In genomic region chr2:10188211-10188610, GRCh38 we compare ENCODE assay signal across 14 cellular contexts.
A peak's percentile ranks its signal among the peaks of the same experiment; 100 is the strongest.
DNase-seq lines count a peak whose midpoint lies in the region; ATAC-seq and TF ChIP-seq lines count a peak whose summit lies in the region.
"Had no signal": no experiment of that assay in that cellular context is flagged by ENCODE, and none has a peak within 500 bp of the region (broad histone marks: within the 10 kb centered on the region; RNA-seq: fewer than 3 reads in every experiment).

No MANE protein-coding gene starts in this region.

- no peaks in the 10 kb centered on the region for H3K9me3 ChIP-seq in Caco-2
- H3K9me3 ChIP-seq in mammary epithelial cell (replicated peaks; ENCODE audit: insufficient read depth, low read length) = no peaks in the 10 kb centered on the region
- no peaks in the 10 kb centered on the region for H3K9me3 ChIP-seq in mesenchymal stem cell (ENCODE audit: control insufficient read depth, low read length)
- no peaks in the 10 kb centered on the region for H3K9me3 ChIP-seq in suprapubic skin
- H3K9me3 ChIP-seq: MG63 had no signal

- TF ChIP-seq EP300 in suprapubic skin (IDR thresholded peaks at IDR 0.05) = no peak

- H3K4ac ChIP-seq in mesenchymal stem cell (ENCODE audit: low read depth in 1 of 2, low read length in 2 of 2) = no peak overlapping the region

- no peak for TF ChIP-seq POLR2A in suprapubic skin (IDR thresholded peaks at IDR 0.05)

- H2BK15ac ChIP-seq in mesenchymal stem cell (ENCODE audit: low read depth, poor library complexity, severe bottlenecking) = no peak overlapping the region

- 89% methylated on average over 7 of the region's 7 CpGs for WGBS in mammary epithelial cell (ENCODE audit: low coverage, missing lambda C conversion rate)
- WGBS in mesenchymal stem cell = 89% methylated on average over 6 of the region's 7 CpGs
- WGBS in suprapubic skin = 92% methylated on average over 6 of the region's 7 CpGs

- no peaks in the 10 kb centered on the region for H3K36me3 Mint-ChIP-seq in Caco-2 (ENCODE audit: insufficient read depth, unreplicated experiment)
- H3K36me3 Mint-ChIP-seq in stimulated activated naive B cell treated with anti-CD40 and anti-IgM and Interleukin-4, amounts not matched to agents 10 μg/mL and 1 μg/mL and 100 μg/mL, for 72 hours = peaks cover 2 to 8% of the 10 kb centered on the region in 2 donors
- H3K36me3 Mint-ChIP-seq: stimulated activated memory B cell treated with anti-CD40 and anti-IgM and Interleukin-4, amounts not matched to agents 10 μg/mL and 1 μg/mL and 100 μg/mL, for 72 hours had no signal

- no peak overlapping the region for H3K27ac Mint-ChIP-seq in Caco-2 (ENCODE audit: unreplicated experiment)
- H3K27ac Mint-ChIP-seq in stimulated activated naive B cell treated with anti-CD40 and anti-IgM and Interleukin-4, amounts not matched to agents 10 μg/mL and 1 μg/mL and 100 μg/mL, for 72 hours = no peak overlapping the region
- H3K27ac Mint-ChIP-seq: stimulated activated memory B cell treated with anti-CD40 and anti-IgM and Interleukin-4, amounts not matched to agents 10 μg/mL and 1 μg/mL and 100 μg/mL, for 72 hours had no signal

- no peak overlapping the region for H4K8ac ChIP-seq in mesenchymal stem cell (ENCODE audit: low read length)

- no TSS peak for BruUV-seq in Caco-2 (replicated peaks; lab: Mats Ljungman, UMichigan)
- no TSS peak for BruUV-seq in mammary epithelial cell (replicated peaks; lab: Mats Ljungman, UMichigan)

- no peak overlapping the region for H3K27ac ChIP-seq in mammary epithelial cell (ENCODE audit: insufficient read depth, low read depth, low read length)
- H3K27ac ChIP-seq in mesenchymal stem cell (ENCODE audit: low read length, poor library complexity, severe bottlenecking) = no peak overlapping the region
- H3K27ac ChIP-seq in suprapubic skin = no peak overlapping the region
- H3K27ac ChIP-seq: SK-N-MC had no signal

- H3K27me3 ChIP-seq in Caco-2 (replicated peaks; ENCODE audit: control insufficient read depth, insufficient read depth, low read length) = no peaks in the 10 kb centered on the region
- no peaks in the 10 kb centered on the region for H3K27me3 ChIP-seq in mammary epithelial cell (ENCODE audit: insufficient read depth, low read length)
- H3K27me3 ChIP-seq in mesenchymal stem cell (ENCODE audit: control insufficient read depth in 1 of 2, insufficient read depth in 1 of 2, low read length in 2 of 2) = peaks cover 0 to 12% of the 10 kb centered on the region in 2 experiments
- no peaks in the 10 kb centered on the region for H3K27me3 ChIP-seq in suprapubic skin
- H3K27me3 ChIP-seq: MG63 had no signal

- POLR2A ChIA-PET in Caco-2 (lab: Charles Lee) = no interaction called here

- no peaks in the 10 kb centered on the region for H3K79me2 ChIP-seq in mammary epithelial cell (ENCODE audit: insufficient read depth, low read length)

- H2BK5ac ChIP-seq in mesenchymal stem cell (ENCODE audit: low read depth, low read length, poor library complexity, severe bottlenecking) = no peak overlapping the region

- H3K9me3 Mint-ChIP-seq in Caco-2 (ENCODE audit: unreplicated experiment) = peaks cover 14% of the 10 kb centered on the region
- H3K9me3 Mint-ChIP-seq in stimulated activated naive B cell treated with anti-CD40 and anti-IgM and Interleukin-4, amounts not matched to agents 10 μg/mL and 1 μg/mL and 100 μg/mL, for 72 hours = peaks cover 10 to 12% of the 10 kb centered on the region in 2 donors

- DNase-seq in Caco-2 (peak in 1 of 2 experiments; percentile 61), HuH-7.5 (ENCODE audit: low spot score) (peak; percentile 41), mammary epithelial cell (peak; percentile 12), mesenchymal stem cell (peak; percentile 54), suprapubic skin (ENCODE audit: low spot score in 2 of 2) (no peak)
- no peak for DNase-seq in stimulated activated naive B cell treated with anti-CD40 and anti-IgM and Interleukin-4, amounts not matched to agents 10 μg/mL and 1 μg/mL and 100 μg/mL, for 72 hours
- DNase-seq: activated CD8-positive, alpha-beta memory T cell treated with anti-CD3 and anti-CD28 coated beads, Interleukin-2, amount 50 U/mL, for 48 hours; cortex of kidney; MG63; right cardiac atrium had no signal

- H3K4me3 ChIP-seq in Caco-2 (ENCODE audit: low read depth, low read length) (no peak overlapping the region), mammary epithelial cell (replicated peaks in 1 of 3; ENCODE audit: insufficient read depth in 1 of 3, low read depth in 2 of 3, low read length in 3 of 3) (no peak overlapping the region), mesenchymal stem cell (ENCODE audit: insufficient read depth in 1 of 2, low read depth in 1 of 2, low read length in 2 of 2) (no peak overlapping the region), suprapubic skin (no peak overlapping the region)
- H3K4me3 ChIP-seq: MG63, SK-N-MC had no signal

- no peak overlapping the region for H2BK12ac ChIP-seq in mesenchymal stem cell (ENCODE audit: low read length in 2 of 2)

- no peak overlapping the region for H2BK120ac ChIP-seq in mesenchymal stem cell (ENCODE audit: low read depth, low read length)

- H2AFZ ChIP-seq in mammary epithelial cell (ENCODE audit: low read depth, low read length) (no peak overlapping the region), mesenchymal stem cell (ENCODE audit: low read depth, low read length) (no peak overlapping the region)

- H3K4me1 ChIP-seq in Caco-2 (no peaks in the 10 kb centered on the region), mammary epithelial cell (ENCODE audit: insufficient read depth, low read length) (no peaks in the 10 kb centered on the region), mesenchymal stem cell (ENCODE audit: control insufficient read depth, insufficient read depth, low read depth, low read length) (no peaks in the 10 kb centered on the region), suprapubic skin (no peaks in the 10 kb centered on the region)

- H2AK5ac ChIP-seq in mesenchymal stem cell (ENCODE audit: low read length, severe bottlenecking) = no peak overlapping the region

- no peak overlapping the region for H3K23ac ChIP-seq in mesenchymal stem cell (ENCODE audit: low read length in 2 of 2)

- no peaks in the 10 kb centered on the region for H3K4me1 Mint-ChIP-seq in Caco-2 (ENCODE audit: low read depth, unreplicated experiment)
- peaks cover 17 to 18% of the 10 kb centered on the region in 2 donors for H3K4me1 Mint-ChIP-seq in stimulated activated naive B cell treated with anti-CD40 and anti-IgM and Interleukin-4, amounts not matched to agents 10 μg/mL and 1 μg/mL and 100 μg/mL, for 72 hours

- ATAC-seq in HG03159 (IDR thresholded peaks at IDR 0.05; ENCODE audit: unreplicated experiment) (no peak), HG03354 (IDR thresholded peaks at IDR 0.05; ENCODE audit: poor library complexity, severe bottlenecking, unreplicated experiment) (no peak)
- no peak for ATAC-seq in stimulated activated naive B cell treated with anti-CD40 and anti-IgM and Interleukin-4, amounts not matched to agents 10 μg/mL and 1 μg/mL and 100 μg/mL, for 72 hours (replicated peaks)
- ATAC-seq: right cardiac atrium; stimulated activated memory B cell treated with anti-CD40 and anti-IgM and Interleukin-4, amounts not matched to agents 10 μg/mL and 1 μg/mL and 100 μg/mL, for 72 hours had no signal

- TF ChIP-seq CTCF in Caco-2 (IDR thresholded peaks at IDR 0.05; ENCODE audit: insufficient read depth in 1 of 2, low read depth in 1 of 2, low read length in 1 of 2, severe bottlenecking in 1 of 2, unreplicated experiment in 1 of 2) (peak; percentile 54 to 88), mammary epithelial cell (conservative IDR thresholded peaks at IDR 0.05 in 1 of 2, IDR thresholded peaks at IDR 0.05 in 1 of 2; ENCODE audit: extremely low read depth in 1 of 2, insufficient read depth in 1 of 2, low read depth in 1 of 2, low read length in 2 of 2) (peak; percentile 15 to 25), suprapubic skin (IDR thresholded peaks at IDR 0.05) (no peak)

- H3K4me3 Mint-ChIP-seq in Caco-2 (ENCODE audit: unreplicated experiment) = no peak overlapping the region
- H3K4me3 Mint-ChIP-seq in stimulated activated naive B cell treated with anti-CD40 and anti-IgM and Interleukin-4, amounts not matched to agents 10 μg/mL and 1 μg/mL and 100 μg/mL, for 72 hours = no peak overlapping the region
- H3K4me3 Mint-ChIP-seq: stimulated activated memory B cell treated with anti-CD40 and anti-IgM and Interleukin-4, amounts not matched to agents 10 μg/mL and 1 μg/mL and 100 μg/mL, for 72 hours had no signal

- no peaks in the 10 kb centered on the region for H3K27me3 Mint-ChIP-seq in Caco-2 (ENCODE audit: insufficient read depth, unreplicated experiment)
- H3K27me3 Mint-ChIP-seq in stimulated activated naive B cell treated with anti-CD40 and anti-IgM and Interleukin-4, amounts not matched to agents 10 μg/mL and 1 μg/mL and 100 μg/mL, for 72 hours = no peaks in the 10 kb centered on the region
- H3K27me3 Mint-ChIP-seq: stimulated activated memory B cell treated with anti-CD40 and anti-IgM and Interleukin-4, amounts not matched to agents 10 μg/mL and 1 μg/mL and 100 μg/mL, for 72 hours had no signal

- no peak overlapping the region for H4K91ac ChIP-seq in mesenchymal stem cell (ENCODE audit: low read length)

- H3K79me1 ChIP-seq in mesenchymal stem cell (replicated peaks; ENCODE audit: low read length, poor library complexity, severe bottlenecking) = no peaks in the 10 kb centered on the region

- no peaks in the 10 kb centered on the region; the same call in 1 of the 2 replicates for H3K36me3 ChIP-seq in Caco-2 (ENCODE audit: control insufficient read depth, insufficient read depth, low read length)
- H3K36me3 ChIP-seq in mammary epithelial cell (ENCODE audit: insufficient read depth, low read length) = no peaks in the 10 kb centered on the region
- H3K36me3 ChIP-seq in mesenchymal stem cell (ENCODE audit: control insufficient read depth in 1 of 2, insufficient read depth in 2 of 2, low read depth in 1 of 2, low read length in 2 of 2) = no peaks in the 10 kb centered on the region
- H3K36me3 ChIP-seq in suprapubic skin = no peaks in the 10 kb centered on the region
- H3K36me3 ChIP-seq: MG63 had no signal

- CTCF ChIA-PET in Caco-2 (lab: Charles Lee) = no interaction called here
- CTCF ChIA-PET in mammary epithelial cell (lab: Charles Lee; ENCODE audit: low non-redundant PET) = no interaction called here

- H3K4me2 ChIP-seq in mammary epithelial cell (ENCODE audit: insufficient read depth, low read depth, low read length) = no peak overlapping the region
- no peak overlapping the region for H3K4me2 ChIP-seq in mesenchymal stem cell (ENCODE audit: low read length, poor library complexity, severe bottlenecking)

- H3K9ac ChIP-seq in mammary epithelial cell (ENCODE audit: insufficient read depth, low read length) (no peak overlapping the region), mesenchymal stem cell (ENCODE audit: low read length) (no peak overlapping the region)

- in situ Hi-C loops in mammary epithelial cell (cut with MboI; ENCODE audit: low sequenced_read_pairs in 2 of 2) = no loop called here

- dilution Hi-C loops in mammary epithelial cell (cut with HindIII; ENCODE audit: low sequenced_read_pairs) = no loop called here

- H3K18ac ChIP-seq in mesenchymal stem cell (ENCODE audit: low read depth in 1 of 2, low read length in 2 of 2) = no peak overlapping the region

- intact Hi-C loops in Caco-2 (cut with micrococcal nuclease; ENCODE audit: unreplicated experiment) (loop anchor here (1.0 to 10.0 kb wide), 3 partner anchors 117 to 247 kb away; partner anchors contain the start of gene HPCAL1), mammary epithelial cell (cut with micrococcal nuclease) (loop anchor here (1.0 kb wide), 1 partner anchor 221 kb away; no protein-coding TSS in a partner anchor)

- H4K20me1 ChIP-seq in mammary epithelial cell (ENCODE audit: insufficient read depth, low read length) = no peaks in the 10 kb centered on the region

- H3K14ac ChIP-seq in mesenchymal stem cell (ENCODE audit: low read length in 2 of 2) = no peak overlapping the region

Comparison
In these comparisons a context has a peak if more than half of its experiments do, and no peak if none do; other contexts are left out.
1. DNase-seq: peak in HuH-7.5 (single experiment), mammary epithelial cell (single experiment) and mesenchymal stem cell (single experiment); none in suprapubic skin (0 of 2) and stimulated activated naive B cell treated with anti-CD40 and anti-IgM and Interleukin-4, amounts not matched to agents 10 μg/mL and 1 μg/mL and 100 μg/mL, for 72 hours (single experiment).
2. CTCF ChIP-seq: peak in Caco-2 (2 of 2) and mammary epithelial cell (2 of 2); none in suprapubic skin (0 of 2).